ENCODE assay signal across 18 cellular contexts in the genomic region with DNA sequence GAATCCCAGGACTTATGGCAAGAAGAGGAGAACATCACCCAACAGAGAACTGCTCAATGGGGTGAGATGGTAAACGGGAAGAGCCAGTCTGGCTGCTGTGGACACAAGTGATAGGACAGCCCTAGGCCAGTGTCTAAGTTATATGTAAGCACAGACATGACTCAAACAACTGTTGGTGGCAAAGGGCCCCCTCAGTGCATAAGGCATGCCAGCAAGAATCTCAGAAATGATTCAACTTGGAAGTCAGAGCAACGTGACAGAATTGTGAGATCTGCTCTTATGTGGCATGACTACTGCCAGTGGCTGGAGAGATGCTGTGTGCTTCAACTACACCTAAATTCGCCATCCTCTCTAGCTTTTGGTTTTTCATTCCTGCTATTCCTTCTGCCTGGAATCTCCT. TPM values are rescaled to one million over a fixed set of nuclear protein-coding genes. Genes with fewer than 3 reads are reported as not detected.
DNase-seq lines count a peak whose midpoint lies in the region; ATAC-seq and TF ChIP-seq lines count a peak whose summit lies in the region.
"Had no signal": no experiment of that assay in that cellular context is flagged by ENCODE, and none has a peak within 500 bp of the region (broad histone marks: within the 10 kb centered on the region; RNA-seq: fewer than 3 reads in every experiment).

No MANE protein-coding gene starts in this region.

- H3K27me3 ChIP-seq in breast epithelium, result no peaks in the 10 kb centered on the region
- no peaks in the 10 kb centered on the region for H3K27me3 ChIP-seq in effector memory CD4-positive, alpha-beta T cell (replicated peaks; ENCODE audit: control insufficient read depth, insufficient read depth, low read length, poor library complexity, severe bottlenecking)
- H3K27me3 ChIP-seq in colonic mucosa, result no peaks in the 10 kb centered on the region
- H3K27me3 ChIP-seq: left lung had no signal

- no peak overlapping the region for H3K4me3 Mint-ChIP-seq in MCF 10A (ENCODE audit: unreplicated experiment)
- H3K4me3 Mint-ChIP-seq in activated T-helper 17 cell treated with anti-CD3 and anti-CD28 coated beads, Interleukin-2, amount 50 U/mL, for 72 hours, result no peak overlapping the region
- H3K4me3 Mint-ChIP-seq: activated naive CD8-positive, alpha-beta T cell treated with anti-CD3 and anti-CD28 coated beads for 36 hours had no signal

- CTCF ChIA-PET in MCF 10A (lab: Yijun Ruan, JAX), result interaction anchor here (0.6 to 1.0 kb wide), 3 partner anchors 15 to 129 kb away, joined by 3 to 4 read pairs (median 3); no protein-coding TSS in a partner anchor

- no peaks in the 10 kb centered on the region for H3K36me3 Mint-ChIP-seq in MCF 10A (ENCODE audit: insufficient read depth, unreplicated experiment)
- H3K36me3 Mint-ChIP-seq in activated T-helper 17 cell treated with anti-CD3 and anti-CD28 coated beads, Interleukin-2, amount 50 U/mL, for 72 hours (ENCODE audit: low read depth), result no peaks in the 10 kb centered on the region
- H3K36me3 Mint-ChIP-seq: activated naive CD8-positive, alpha-beta T cell treated with anti-CD3 and anti-CD28 coated beads for 36 hours had no signal

- no peak overlapping the region for H3K27ac ChIP-seq in breast epithelium
- no peak overlapping the region for H3K27ac ChIP-seq in effector memory CD4-positive, alpha-beta T cell (ENCODE audit: insufficient read depth, low read length, poor library complexity, severe bottlenecking)
- H3K27ac ChIP-seq in colonic mucosa, result no peak overlapping the region
- H3K27ac ChIP-seq: left lung had no signal

- H3K9ac ChIP-seq in colonic mucosa (ENCODE audit: low read depth in 2 of 2, low read length in 2 of 2), result no peak overlapping the region

- no peaks in the 10 kb centered on the region for H3K36me3 ChIP-seq in breast epithelium
- no peaks in the 10 kb centered on the region for H3K36me3 ChIP-seq in effector memory CD4-positive, alpha-beta T cell (ENCODE audit: control insufficient read depth, insufficient read depth, low read length)
- no peaks in the 10 kb centered on the region for H3K36me3 ChIP-seq in colonic mucosa
- H3K36me3 ChIP-seq: left lung had no signal

- POLR2A ChIA-PET in MCF 10A (lab: Yijun Ruan, JAX), result no interaction called here

- H3K4me3 ChIP-seq in breast epithelium, result no peak overlapping the region
- H3K4me3 ChIP-seq in effector memory CD4-positive, alpha-beta T cell (ENCODE audit: insufficient read depth, low read depth, low read length, poor library complexity, severe bottlenecking), result no peak overlapping the region
- no peak overlapping the region for H3K4me3 ChIP-seq in colonic mucosa
- H3K4me3 ChIP-seq: left lung had no signal

- DNase-seq in MCF 10A (ENCODE audit: unreplicated experiment) (peak; percentile 27), breast epithelium (ENCODE audit: low spot score in 2 of 2) (no peak), hepatic stellate cell (ENCODE audit: low spot score) (peak; percentile 6), DMS114 treated with DMSO at 0.1 percent for 48 hours (lab: John Stamatoyannopoulos, UW; ENCODE audit: unreplicated experiment) (no peak), colonic mucosa (no peak)
- DNase-seq in stimulated activated naive CD4-positive, alpha-beta T cell (lab: John Stamatoyannopoulos, UW), result no peak
- no peak for DNase-seq in effector memory CD4-positive, alpha-beta T cell
- DNase-seq: 8988T; activated CD4-positive, alpha-beta T cell treated with anti-CD3 and anti-CD28 coated beads for 4 hours; activated naive CD8-positive, alpha-beta T cell treated with anti-CD3 and anti-CD28 coated beads for 36 hours; activated T-cell treated with anti-CD3 and anti-CD28 coated beads for 4 hours; GF-D8; hippocampal formation; left lung; NCI-H2081 treated with DMSO at 0.1 percent for 48 hours; NCI-H526 treated with DMSO at 0.1 percent for 48 hours; T-helper 9 cell had no signal

- intact Hi-C loops in MCF 10A (cut with micrococcal nuclease) (no loop called here), breast epithelium (cut with DNase I; ENCODE audit: low total_unique reads) (no loop called here), colonic mucosa (cut with DNase I) (no loop called here)

- H3K9me3 ChIP-seq in breast epithelium, result no peaks in the 10 kb centered on the region
- no peaks in the 10 kb centered on the region for H3K9me3 ChIP-seq in effector memory CD4-positive, alpha-beta T cell (ENCODE audit: control insufficient read depth, low read length)
- no peaks in the 10 kb centered on the region for H3K9me3 ChIP-seq in colonic mucosa
- H3K9me3 ChIP-seq: left lung had no signal

- peaks cover 23% of the 10 kb centered on the region for H3K4me1 Mint-ChIP-seq in MCF 10A (ENCODE audit: insufficient read depth, unreplicated experiment)
- H3K4me1 Mint-ChIP-seq in activated T-helper 17 cell treated with anti-CD3 and anti-CD28 coated beads, Interleukin-2, amount 50 U/mL, for 72 hours, result no peaks in the 10 kb centered on the region
- H3K4me1 Mint-ChIP-seq: activated naive CD8-positive, alpha-beta T cell treated with anti-CD3 and anti-CD28 coated beads for 36 hours had no signal

- no peaks in the 10 kb centered on the region for H3K9me3 Mint-ChIP-seq in MCF 10A (ENCODE audit: unreplicated experiment)
- no peaks in the 10 kb centered on the region for H3K9me3 Mint-ChIP-seq in activated T-helper 17 cell treated with anti-CD3 and anti-CD28 coated beads, Interleukin-2, amount 50 U/mL, for 72 hours
- H3K9me3 Mint-ChIP-seq: activated naive CD8-positive, alpha-beta T cell treated with anti-CD3 and anti-CD28 coated beads for 36 hours had no signal

- H3K27me3 Mint-ChIP-seq in MCF 10A (ENCODE audit: insufficient read depth, unreplicated experiment), result peaks cover 2% of the 10 kb centered on the region
- H3K27me3 Mint-ChIP-seq in activated T-helper 17 cell treated with anti-CD3 and anti-CD28 coated beads, Interleukin-2, amount 50 U/mL, for 72 hours, result peaks cover 33% of the 10 kb centered on the region

- no peak for TF ChIP-seq POLR2A in breast epithelium (IDR thresholded peaks at IDR 0.05)

- peak; percentile 38 for ATAC-seq in activated T-helper 17 cell treated with anti-CD3 and anti-CD28 coated beads, Interleukin-2, amount 50 U/mL, for 72 hours (replicated peaks)

- H3K27ac Mint-ChIP-seq in MCF 10A (ENCODE audit: low read depth, unreplicated experiment), result no peak overlapping the region
- H3K27ac Mint-ChIP-seq in activated T-helper 17 cell treated with anti-CD3 and anti-CD28 coated beads, Interleukin-2, amount 50 U/mL, for 72 hours, result no peak overlapping the region
- H3K27ac Mint-ChIP-seq: activated naive CD8-positive, alpha-beta T cell treated with anti-CD3 and anti-CD28 coated beads for 36 hours had no signal

- TF ChIP-seq CTCF in MCF 10A (IDR thresholded peaks at IDR 0.05; ENCODE audit: unreplicated experiment) (no peak), breast epithelium (IDR thresholded peaks at IDR 0.05) (no peak), colonic mucosa (IDR thresholded peaks at IDR 0.05) (no peak)

- no TSS peak for BruUV-seq in MCF 10A (replicated peaks; lab: Mats Ljungman, UMichigan)

- H3K4me1 ChIP-seq in breast epithelium (no peaks in the 10 kb centered on the region), colonic mucosa (no peaks in the 10 kb centered on the region)
- H3K4me1 ChIP-seq in effector memory CD4-positive, alpha-beta T cell (ENCODE audit: control insufficient read depth, insufficient read depth, low read length, poor library complexity, severe bottlenecking), result no peaks in the 10 kb centered on the region
- H3K4me1 ChIP-seq: left lung had no signal

RNA-seq across cellular contexts. Expression of gene SLN, which starts 7.4 kb away (rescaled TPM):
- total RNA-seq in MCF 10A (2022) (not detected in 2 replicates), breast epithelium (not detected), colonic mucosa (not detected)
- total RNA-seq in activated T-helper 17 cell treated with anti-CD3 and anti-CD28 coated beads, Interleukin-2, amount 50 U/mL, for 72 hours, result not detected
- total RNA-seq: activated naive CD8-positive, alpha-beta T cell treated with anti-CD3 and anti-CD28 coated beads for 36 hours had no signal

Comparison
In these comparisons a context has a peak if more than half of its experiments do, and no peak if none do; other contexts are left out.
1. DNase-seq: peak in MCF 10A (single experiment) and hepatic stellate cell (single experiment); none in breast epithelium (0 of 2), stimulated activated naive CD4-positive, alpha-beta T cell (0 of 6), DMS114 treated with DMSO at 0.1 percent for 48 hours (single experiment), effector memory CD4-positive, alpha-beta T cell (0 of 3) and colonic mucosa (single experiment).